In genomic region chr17:49439673-49440571, GRCh38 we compare ENCODE assay signal across 19 cellular contexts. TPM values are rescaled to one million over a fixed set of nuclear protein-coding genes. Genes with fewer than 3 reads are reported as not detected.
A peak's percentile ranks its signal among the peaks of the same experiment; 100 is the strongest.
DNase-seq lines count a peak whose midpoint lies in the region; ATAC-seq, FAIRE-seq and TF ChIP-seq lines count a peak whose summit lies in the region.
"Had no signal": no experiment of that assay in that cellular context is flagged by ENCODE, and none has a peak within 500 bp of the region (broad histone marks: within the 10 kb centered on the region; RNA-seq: fewer than 3 reads in every experiment).

No MANE protein-coding gene starts in this region.

- H3K4me1 Mint-ChIP-seq in WTC11 = peaks cover 35% of the 10 kb centered on the region

- no peak overlapping the region for H3K4me3 ChIP-seq in HepG2 (replicated peaks in 1 of 3; ENCODE audit: insufficient read depth in 1 of 3, low read depth in 2 of 3, low read length in 3 of 3)
- H3K4me3 ChIP-seq: tibial nerve had no signal

- ATAC-seq in WTC11 (no peak), HepG2 (no peak), GM19324 (IDR thresholded peaks at IDR 0.05; ENCODE audit: low FRiP score, unreplicated experiment) (no peak)

- TF ChIP-seq POLR2A in H54 (IDR thresholded peaks at IDR 0.05; ENCODE audit: low read depth, low read length) = no peak
- no peak for TF ChIP-seq POLR2A in HepG2 (IDR thresholded peaks at IDR 0.05; ENCODE audit: insufficient read depth in 1 of 2, low read depth in 2 of 2, low read length in 2 of 2)

- H3K9me3 ChIP-seq in HepG2 (ENCODE audit: low read length) = no peaks in the 10 kb centered on the region
- H3K9me3 ChIP-seq: tibial nerve had no signal

- CTCF ChIA-PET in WTC11 (lab: Charles Lee) (interaction anchor here (0.8 to 7.5 kb wide), 6 partner anchors 13 to 116 kb away, joined by 3 to 61 read pairs (median 5); partner anchors contain the start of gene NGFR), HepG2 (lab: Yijun Ruan, JAX; ENCODE audit: low intra/inter-chr PET ratio, low total read pairs) (no interaction called here)

- H2AFZ ChIP-seq in HepG2 (ENCODE audit: low read length) = no peak overlapping the region

- intact Hi-C loops in HepG2 (cut with micrococcal nuclease; ENCODE audit: unreplicated experiment) = no loop called here

- no peaks in the 10 kb centered on the region for H3K36me3 Mint-ChIP-seq in WTC11
- H3K36me3 Mint-ChIP-seq: immature natural killer cell had no signal

- POLR2A ChIA-PET in WTC11 (lab: Charles Lee) = no interaction called here
- POLR2A ChIA-PET in HepG2 (lab: Yijun Ruan, JAX) = interaction anchor here (0.8 kb wide), 1 partner anchor 15 kb away, joined by 3 read pairs; no protein-coding TSS in a partner anchor

- H3K9ac ChIP-seq in HepG2 (ENCODE audit: insufficient read depth, low read depth, low read length) = no peak overlapping the region

- TF ChIP-seq RAD21 in HepG2 (CRISPR knock-in tag; IDR thresholded peaks at IDR 0.05) = no peak

- FAIRE-seq in H54 (lab: Jason Lieb, UNC) = no peak
- FAIRE-seq in HepG2 (lab: Jason Lieb, UNC) = no peak

- no peak overlapping the region for H3K27ac Mint-ChIP-seq in WTC11
- H3K27ac Mint-ChIP-seq: IgD-negative memory B cell; immature natural killer cell; T-helper 2 cell treated with Interferon-gamma antibody and Interleukin-4, amounts not matched to agents 5 μg/mL and 100 μg/mL, for 36 hours had no signal

- BruUV-seq in HepG2 (replicated peaks; lab: Mats Ljungman, UMichigan) = no TSS peak

- in situ Hi-C loops in HepG2 (cut with HindIII; ENCODE audit: extremely low pct_ligation_motif_present, low pct_unique_long_range_greater_than_20kb) = loop anchor here (5.0 to 10.0 kb wide), 3 partner anchors 57 to 265 kb away; partner anchors contain the start of genes NGFR and SLC35B1

- H3K4me2 ChIP-seq in HepG2 (ENCODE audit: low read depth, low read length) = no peak overlapping the region

- peak overlapping the region; percentile 47 for H3K4me3 Mint-ChIP-seq in WTC11
- H3K4me3 Mint-ChIP-seq: immature natural killer cell; T-helper 2 cell treated with Interferon-gamma antibody and Interleukin-4, amounts not matched to agents 5 μg/mL and 100 μg/mL, for 36 hours had no signal

- no peaks in the 10 kb centered on the region for H3K36me3 ChIP-seq in HepG2 (replicated peaks in 1 of 2; ENCODE audit: control insufficient read depth in 1 of 2, insufficient read depth in 2 of 2, low read length in 2 of 2)
- H3K36me3 ChIP-seq: tibial nerve had no signal

- no peak overlapping the region for H3K27ac ChIP-seq in HepG2 (ENCODE audit: extremely low read length, insufficient read depth, low read length)

- WGBS in HepG2 (ENCODE audit: low lambda C conversion rate) = 9% methylated on average over 9 of the region's 9 CpGs

- H4K20me1 ChIP-seq in HepG2 (ENCODE audit: insufficient read depth, low read length) = no peaks in the 10 kb centered on the region

- peaks cover 53% of the 10 kb centered on the region for H3K4me1 ChIP-seq in HepG2 (ENCODE audit: insufficient read depth, low read length)

- DNase-seq in AG08396 (ENCODE audit: low spot score) (peak; percentile 37), H54 (ENCODE audit: insufficient read length, low spot score) (peak; percentile 61), WTC11 (ENCODE audit: low spot score) (no peak), HepG2 (ENCODE audit: low spot score) (peak; percentile 49), NK-92 (lab: John Stamatoyannopoulos, UW; ENCODE audit: unreplicated experiment) (no peak)
- DNase-seq in central memory CD4-positive, alpha-beta T cell = no peak
- DNase-seq in stimulated activated CD4-positive, alpha-beta T cell treated with anti-CD3 and anti-CD28 coated beads, Interleukin-4, amount 100 ng/mL, for 24 hours = no peak
- DNase-seq: activated gamma-delta T cell; C1 segment of cervical spinal cord; foreskin fibroblast; immature natural killer cell; NCI-H1417 treated with DMSO at 0.1 percent for 48 hours; NCI-H510A treated with DMSO at 0.1 percent for 48 hours; stimulated activated CD4-positive, alpha-beta T cell treated with anti-CD3 and anti-CD28 coated beads, Interleukin-1b, Interleukin-23, amount 100 ng/mL, for 48 hours; stimulated activated CD8-positive, alpha-beta memory T cell treated with anti-CD3 and anti-CD28 coated beads, Interleukin-4, amount 100 ng/mL, for 48 hours had no signal

- H3K9me3 Mint-ChIP-seq in WTC11 = peaks cover 4% of the 10 kb centered on the region; the same call in 1 of the 2 replicates
- H3K9me3 Mint-ChIP-seq: IgD-negative memory B cell; immature natural killer cell; T-helper 2 cell treated with Interferon-gamma antibody and Interleukin-4, amounts not matched to agents 5 μg/mL and 100 μg/mL, for 36 hours had no signal

- peaks cover 35% of the 10 kb centered on the region for H3K27me3 Mint-ChIP-seq in WTC11 (ENCODE audit: low read depth)

- no peak for TF ChIP-seq CTCF in WTC11 (IDR thresholded peaks at IDR 0.05)
- TF ChIP-seq CTCF in HepG2 (CRISPR knock-in tag; IDR thresholded peaks at IDR 0.05) = no peak

- peaks cover 2 to 74% of the 10 kb centered on the region in 2 experiments; a peak in 4 of 5 replicates for H3K27me3 ChIP-seq in HepG2 (ENCODE audit: control insufficient read depth in 1 of 2, insufficient read depth in 2 of 2, low read length in 2 of 2)
- H3K27me3 ChIP-seq: tibial nerve had no signal

- TF ChIP-seq EP300 in HepG2 (IDR thresholded peaks at IDR 0.05; ENCODE audit: low read depth in 2 of 2, low read length in 2 of 2) = no peak
- no peak for TF ChIP-seq EP300 in HepG2 (CRISPR knock-in tag; IDR thresholded peaks at IDR 0.05; ENCODE audit: borderline replicate concordance)

- no peaks in the 10 kb centered on the region for H3K79me2 ChIP-seq in HepG2 (ENCODE audit: insufficient read depth, low read length)

TF ChIP-seq in WTC11, 78 proteins besides CTCF, POLR2A, EP300 and RAD21 (continues in another document):
- TF ChIP-seq SMAD3 (CRISPR knock-in tag; IDR thresholded peaks at IDR 0.05; ENCODE audit: borderline replicate concordance) (no peak), NR3C1 (CRISPR knock-in tag; conservative IDR thresholded peaks at IDR 0.05; ENCODE audit: low read depth) (no peak)

TF ChIP-seq in HepG2, 621 proteins besides CTCF, POLR2A, EP300 and RAD21 (continues in another document):
- TF ChIP-seq KAT8 (CRISPR knock-in tag; IDR thresholded peaks at IDR 0.05) = no peak

RNA-seq across cellular contexts. Expression of gene PHB1, which starts 25.2 kb away (rescaled TPM):
- 350 to 375 TPM (median 362 TPM) in 3 replicates for total RNA-seq in WTC11 (2021)
- total RNA-seq in HepG2 (2016; rRNA removed; fragmentation: Illumina TruSeq; extraction: Trizol) = 515 and 623 TPM in 2 replicates
- 133 and 145 TPM in 2 replicates for total RNA-seq in HepG2 (2016; cell fraction: cytosol; rRNA removed; fragmentation: Illumina TruSeq; extraction: Trizol; ENCODE audit: low read depth)
- 510 and 641 TPM in 2 replicates for total RNA-seq in HepG2 (2016; cell fraction: insoluble cytoplasmic fraction; rRNA removed; fragmentation: Illumina TruSeq; extraction: Trizol)
- total RNA-seq in HepG2 (2016; cell fraction: membrane; rRNA removed; fragmentation: Illumina TruSeq; extraction: Trizol) = 238 and 242 TPM in 2 replicates
- 214 and 243 TPM in 2 replicates for total RNA-seq in HepG2 (2016; cell fraction: nucleus; rRNA removed; fragmentation: Illumina TruSeq; extraction: Trizol)
- 688 and 721 TPM in 2 replicates for polyA plus RNA-seq in HepG2 (2011; rRNA removed)
- 568 and 609 TPM in 2 replicates for polyA plus RNA-seq in HepG2 (2011; cell fraction: cytosol; rRNA removed)
- polyA plus RNA-seq in HepG2 (2011; cell fraction: nucleus; rRNA removed) = 175 and 197 TPM in 2 replicates
- polyA plus RNA-seq in HepG2 (2012) = 461 and 478 TPM in 2 replicates
- polyA plus RNA-seq in HepG2 (2016; cell fraction: cytosol; fragmentation: Illumina TruSeq; extraction: Trizol; ENCODE audit: low read depth) = 175 and 189 TPM in 2 replicates
- 675 and 689 TPM in 2 replicates for polyA plus RNA-seq in HepG2 (2016; cell fraction: insoluble cytoplasmic fraction; fragmentation: Illumina TruSeq; extraction: Trizol; ENCODE audit: low read depth)
- polyA plus RNA-seq in HepG2 (2016; cell fraction: membrane; fragmentation: Illumina TruSeq; extraction: Trizol; ENCODE audit: low read depth) = 218 and 222 TPM in 2 replicates
- 412 and 415 TPM in 2 replicates for polyA plus RNA-seq in HepG2 (2016; cell fraction: nucleus; fragmentation: Illumina TruSeq; extraction: Trizol; ENCODE audit: insufficient read depth, low read depth)
- polyA minus RNA-seq in HepG2 (2011; rRNA and poly(A)+ RNA removed; ENCODE audit: low replicate concordance) = 950 and 1,090 TPM in 2 replicates
- polyA minus RNA-seq in HepG2 (2011; cell fraction: cytosol; rRNA and poly(A)+ RNA removed) = 133 and 158 TPM in 2 replicates
- polyA minus RNA-seq in HepG2 (2011; cell fraction: nucleus; rRNA and poly(A)+ RNA removed) = 74.5 and 93.1 TPM in 2 replicates

RNA-seq across cellular contexts. Expression of gene NGFR, which starts 55.2 kb away (rescaled TPM):
- total RNA-seq in WTC11 (2021) = 11.3 to 12.4 TPM (median 12.1 TPM) in 3 replicates
- 0.41 and 1.1 TPM in 2 replicates for total RNA-seq in HepG2 (2016; rRNA removed; fragmentation: Illumina TruSeq; extraction: Trizol)
- 0.10 TPM in 1 of 2 replicates, not detected in the other for total RNA-seq in HepG2 (2016; cell fraction: cytosol; rRNA removed; fragmentation: Illumina TruSeq; extraction: Trizol; ENCODE audit: low read depth)
- total RNA-seq in HepG2 (2016; cell fraction: insoluble cytoplasmic fraction; rRNA removed; fragmentation: Illumina TruSeq; extraction: Trizol) = 0.30 and 1.4 TPM in 2 replicates
- 0.21 and 0.40 TPM in 2 replicates for total RNA-seq in HepG2 (2016; cell fraction: membrane; rRNA removed; fragmentation: Illumina TruSeq; extraction: Trizol)
- 1.3 and 1.6 TPM in 2 replicates for total RNA-seq in HepG2 (2016; cell fraction: nucleus; rRNA removed; fragmentation: Illumina TruSeq; extraction: Trizol)
- polyA plus RNA-seq in HepG2 (2011; rRNA removed) = 1.8 and 2.7 TPM in 2 replicates
- polyA plus RNA-seq in HepG2 (2011; cell fraction: cytosol; rRNA removed) = 1.9 and 2.8 TPM in 2 replicates
- 1.5 and 2.5 TPM in 2 replicates for polyA plus RNA-seq in HepG2 (2011; cell fraction: nucleus; rRNA removed)
- polyA plus RNA-seq in HepG2 (2012) = 0.27 and 1.0 TPM in 2 replicates
- polyA plus RNA-seq in HepG2 (2016; cell fraction: cytosol; fragmentation: Illumina TruSeq; extraction: Trizol; ENCODE audit: low read depth) = 0.11 and 0.15 TPM in 2 replicates
- 0.46 and 0.72 TPM in 2 replicates for polyA plus RNA-seq in HepG2 (2016; cell fraction: insoluble cytoplasmic fraction; fragmentation: Illumina TruSeq; extraction: Trizol; ENCODE audit: low read depth)
- polyA plus RNA-seq in HepG2 (2016; cell fraction: membrane; fragmentation: Illumina TruSeq; extraction: Trizol; ENCODE audit: low read depth) = 0.15 and 0.29 TPM in 2 replicates
- 4.1 and 4.2 TPM in 2 replicates for polyA plus RNA-seq in HepG2 (2016; cell fraction: nucleus; fragmentation: Illumina TruSeq; extraction: Trizol; ENCODE audit: insufficient read depth, low read depth)
- polyA minus RNA-seq in HepG2 (2011; rRNA and poly(A)+ RNA removed; ENCODE audit: low replicate concordance) = 0.07 and 4.0 TPM in 2 replicates
- polyA minus RNA-seq in HepG2 (2011; cell fraction: cytosol; rRNA and poly(A)+ RNA removed) = 1.2 and 1.3 TPM in 2 replicates
- polyA minus RNA-seq in HepG2 (2011; cell fraction: nucleus; rRNA and poly(A)+ RNA removed) = 0.39 and 0.62 TPM in 2 replicates
- polyA plus RNA-seq: IgD-negative memory B cell had no signal

Comparison
In these comparisons a context has a peak if more than half of its experiments do, and no peak if none do; other contexts are left out.
1. DNase-seq: peak in AG08396 (single experiment), H54 (single experiment) and HepG2 (single experiment); none in WTC11 (single experiment), central memory CD4-positive, alpha-beta T cell (single experiment), NK-92 (single experiment) and stimulated activated CD4-positive, alpha-beta T cell treated with anti-CD3 and anti-CD28 coated beads, Interleukin-4, amount 100 ng/mL, for 24 hours (single experiment).